38 cellular contexts compared by ENCODE assay signal in genomic region chr3:187619461-187619860, GRCh38. TPM values are rescaled to one million over a fixed set of nuclear protein-coding genes. Genes with fewer than 3 reads are reported as not detected.
"Had no signal": no experiment of that assay in that cellular context is flagged by ENCODE, and none has a peak within 500 bp of the region (broad histone marks: within the 10 kb centered on the region; RNA-seq: fewer than 3 reads in every experiment).

No MANE protein-coding gene starts in this region.

- H3K9me3 ChIP-seq: adrenal gland, body of pancreas, breast epithelium had no signal

- H3K36me3 ChIP-seq: adrenal gland, brain microvascular endothelial cell, breast epithelium, WERI-Rb-1 had no signal

- H3K9me3 Mint-ChIP-seq: activated CD4-positive, alpha-beta memory T cell treated with anti-CD3 and anti-CD28 coated beads, Interleukin-2, amount 10 ng/mL, durations not matched to agents 7 days and 5 days; activated CD4-positive, alpha-beta T cell treated with anti-CD3 and anti-CD28 coated beads, Interleukin-2, amount 10 ng/mL, durations not matched to agents 7 days and 5 days; activated naive CD4-positive, alpha-beta T cell treated with anti-CD3 and anti-CD28 coated beads for 36 hours; activated naive CD4-positive, alpha-beta T cell treated with anti-CD3 and anti-CD28 coated beads, Interleukin-2, amount 50 U/mL, for 72 hours; activated naive CD8-positive, alpha-beta T cell treated with anti-CD3 and anti-CD28 coated beads for 36 hours; activated T-cell treated with anti-CD3 and anti-CD28 coated beads, Interleukin-2, amount 50 U/mL, for 24 hours; activated T-helper 2 cell treated with anti-CD3 and anti-CD28 coated beads, Interferon-gamma antibody, Interleukin-2, Interleukin-4, amounts not matched to agents 10 μg/mL and 5 μg/mL and 100 μg/mL, durations not matched to agents 14 hours and 24 hours and 36 hours; T-helper 1 cell treated with Interleukin-12 subunit alpha and Interleukin-12 subunit beta and Interleukin-4 antibody, amounts not matched to agents 30 μg/mL and 1 μg/mL, for 36 hours; T-helper 2 cell treated with Interferon-gamma antibody and Interleukin-4, amounts not matched to agents 5 μg/mL and 100 μg/mL, for 36 hours; WTC11 had no signal

- ATAC-seq: activated CD4-positive, alpha-beta T cell treated with anti-CD3 and anti-CD28 coated beads for 36 hours; activated CD4-positive, CD25-positive, alpha-beta regulatory T cell treated with anti-CD3 and anti-CD28 coated beads, Interleukin-2, amount 50 U/mL, for 24 hours; activated CD8-positive, alpha-beta memory T cell treated with anti-CD3 and anti-CD28 coated beads, Interleukin-2, amount 10 ng/mL, durations not matched to agents 7 days and 5 days; activated CD8-positive, alpha-beta T cell treated with anti-CD3 and anti-CD28 coated beads, Interleukin-2, amount 10 ng/mL, durations not matched to agents 7 days and 5 days; activated naive CD4-positive, alpha-beta T cell treated with anti-CD3 and anti-CD28 coated beads, Interleukin-2, amount 50 U/mL, for 72 hours; body of pancreas had no signal

- H3K27ac ChIP-seq: adrenal gland, body of pancreas, brain microvascular endothelial cell, WERI-Rb-1 had no signal

- FAIRE-seq: astrocyte, TTC549 had no signal

- H3K4me1 Mint-ChIP-seq: activated CD4-positive, alpha-beta memory T cell treated with anti-CD3 and anti-CD28 coated beads, Interleukin-2, amount 10 ng/mL, durations not matched to agents 7 days and 5 days; activated CD4-positive, alpha-beta T cell treated with anti-CD3 and anti-CD28 coated beads for 36 hours; activated CD4-positive, alpha-beta T cell treated with anti-CD3 and anti-CD28 coated beads, Interleukin-2, amount 10 ng/mL, durations not matched to agents 7 days and 5 days had no signal

- DNase-seq: activated CD4-positive, alpha-beta memory T cell treated with anti-CD3 and anti-CD28 coated beads, Interleukin-2, amount 10 ng/mL, durations not matched to agents 7 days and 5 days; activated CD4-positive, alpha-beta T cell treated with anti-CD3 and anti-CD28 coated beads for 1 hour; activated CD4-positive, alpha-beta T cell treated with anti-CD3 and anti-CD28 coated beads for 36 hours; activated CD4-positive, alpha-beta T cell treated with anti-CD3 and anti-CD28 coated beads for 48 hours; activated CD4-positive, alpha-beta T cell treated with anti-CD3 and anti-CD28 coated beads, Interleukin-2, amount 10 ng/mL, durations not matched to agents 7 days and 5 days; activated CD4-positive, alpha-beta T cell treated with anti-CD3 and anti-CD28 coated beads, Interleukin-2, amount 50 U/mL, for 48 hours; activated CD4-positive, CD25-positive, alpha-beta regulatory T cell; activated CD8-positive, alpha-beta memory T cell treated with anti-CD3 and anti-CD28 coated beads for 24 hours; activated CD8-positive, alpha-beta memory T cell treated with anti-CD3 and anti-CD28 coated beads, Interleukin-2, amount 10 ng/mL, durations not matched to agents 7 days and 5 days; activated CD8-positive, alpha-beta memory T cell treated with anti-CD3 and anti-CD28 coated beads, Interleukin-2, amount 50 U/mL, for 48 hours; activated CD8-positive, alpha-beta T cell treated with anti-CD3 and anti-CD28 coated beads, Interleukin-2, amount 10 ng/mL, durations not matched to agents 7 days and 5 days; activated effector memory CD4-positive, alpha-beta T cell treated with Interleukin-2 at 50 U/mL for 16 hours; activated gamma-delta T cell; activated naive CD4-positive, alpha-beta T cell treated with anti-CD3 and anti-CD28 coated beads for 36 hours; activated naive CD4-positive, alpha-beta T cell treated with anti-CD3 and anti-CD28 coated beads, Interleukin-2, amount 50 U/mL, for 16 hours; activated naive CD8-positive, alpha-beta T cell treated with anti-CD3 and anti-CD28 coated beads for 36 hours; activated T-cell treated with anti-CD3 and anti-CD28 coated beads, Interleukin-2, amount 50 U/mL, for 24 hours; activated T-cell treated with anti-CD3 and anti-CD28 coated beads, Interleukin-2, amount 50 U/mL, for 48 hours; adrenal gland; amniotic stem cell; aorta; body of pancreas; brain microvascular endothelial cell; central memory CD4-positive, alpha-beta T cell; T-helper 1 cell; T-helper 2 cell; T-helper 9 cell; WERI-Rb-1 had no signal

- H3K4me1 ChIP-seq: adrenal gland, body of pancreas, breast epithelium had no signal

- H3K4me3 ChIP-seq: adrenal gland, body of pancreas, breast epithelium had no signal

- H3K36me3 Mint-ChIP-seq: activated CD8-positive, alpha-beta memory T cell treated with anti-CD3 and anti-CD28 coated beads, Interleukin-2, amount 10 ng/mL, durations not matched to agents 7 days and 5 days; activated naive CD4-positive, alpha-beta T cell treated with anti-CD3 and anti-CD28 coated beads, Interleukin-2, amount 50 U/mL, for 72 hours; activated naive CD8-positive, alpha-beta T cell treated with anti-CD3 and anti-CD28 coated beads for 36 hours; WTC11 had no signal

- H3K27ac Mint-ChIP-seq: activated CD4-positive, alpha-beta memory T cell treated with anti-CD3 and anti-CD28 coated beads, Interleukin-2, amount 10 ng/mL, durations not matched to agents 7 days and 5 days; activated CD4-positive, alpha-beta T cell treated with anti-CD3 and anti-CD28 coated beads for 36 hours; activated CD4-positive, alpha-beta T cell treated with anti-CD3 and anti-CD28 coated beads, Interleukin-2, amount 10 ng/mL, durations not matched to agents 7 days and 5 days; activated CD8-positive, alpha-beta memory T cell treated with anti-CD3 and anti-CD28 coated beads, Interleukin-2, amount 10 ng/mL, durations not matched to agents 7 days and 5 days; activated CD8-positive, alpha-beta T cell treated with anti-CD3 and anti-CD28 coated beads, Interleukin-2, amount 10 ng/mL, durations not matched to agents 7 days and 5 days; activated naive CD4-positive, alpha-beta T cell treated with anti-CD3 and anti-CD28 coated beads for 36 hours; activated naive CD4-positive, alpha-beta T cell treated with anti-CD3 and anti-CD28 coated beads, Interleukin-2, amount 50 U/mL, for 72 hours; activated naive CD8-positive, alpha-beta T cell treated with anti-CD3 and anti-CD28 coated beads for 36 hours; activated T-cell treated with anti-CD3 and anti-CD28 coated beads, Interleukin-2, amount 50 U/mL, for 24 hours; activated T-helper 2 cell treated with anti-CD3 and anti-CD28 coated beads, Interferon-gamma antibody, Interleukin-2, Interleukin-4, amounts not matched to agents 10 μg/mL and 5 μg/mL and 100 μg/mL, durations not matched to agents 14 hours and 24 hours and 36 hours; T-helper 1 cell treated with Interleukin-12 subunit alpha and Interleukin-12 subunit beta and Interleukin-4 antibody, amounts not matched to agents 30 μg/mL and 1 μg/mL, for 36 hours; T-helper 2 cell treated with Interferon-gamma antibody and Interleukin-4, amounts not matched to agents 5 μg/mL and 100 μg/mL, for 36 hours; WTC11 had no signal

- H3K4me3 Mint-ChIP-seq: activated CD4-positive, alpha-beta memory T cell treated with anti-CD3 and anti-CD28 coated beads, Interleukin-2, amount 10 ng/mL, durations not matched to agents 7 days and 5 days; activated CD4-positive, alpha-beta T cell treated with anti-CD3 and anti-CD28 coated beads for 36 hours; activated CD4-positive, alpha-beta T cell treated with anti-CD3 and anti-CD28 coated beads, Interleukin-2, amount 10 ng/mL, durations not matched to agents 7 days and 5 days; activated CD8-positive, alpha-beta memory T cell treated with anti-CD3 and anti-CD28 coated beads, Interleukin-2, amount 10 ng/mL, durations not matched to agents 7 days and 5 days; activated CD8-positive, alpha-beta T cell treated with anti-CD3 and anti-CD28 coated beads, Interleukin-2, amount 10 ng/mL, durations not matched to agents 7 days and 5 days; activated naive CD4-positive, alpha-beta T cell treated with anti-CD3 and anti-CD28 coated beads for 36 hours; activated naive CD8-positive, alpha-beta T cell treated with anti-CD3 and anti-CD28 coated beads for 36 hours; activated T-cell treated with anti-CD3 and anti-CD28 coated beads, Interleukin-2, amount 50 U/mL, for 24 hours; T-helper 1 cell treated with Interleukin-12 subunit alpha and Interleukin-12 subunit beta and Interleukin-4 antibody, amounts not matched to agents 30 μg/mL and 1 μg/mL, for 36 hours; T-helper 2 cell treated with Interferon-gamma antibody and Interleukin-4, amounts not matched to agents 5 μg/mL and 100 μg/mL, for 36 hours had no signal

- H3K27me3 ChIP-seq: adrenal gland, body of pancreas, brain microvascular endothelial cell, breast epithelium had no signal

RNA-seq across cellular contexts. Expression of gene SST, which starts 50.7 kb away (rescaled TPM):
- total RNA-seq: activated CD4-positive, alpha-beta memory T cell treated with anti-CD3 and anti-CD28 coated beads, Interleukin-2, amount 10 ng/mL, durations not matched to agents 7 days and 5 days; activated CD4-positive, alpha-beta T cell treated with anti-CD3 and anti-CD28 coated beads for 36 hours; activated CD4-positive, alpha-beta T cell treated with anti-CD3 and anti-CD28 coated beads, Interleukin-2, amount 10 ng/mL, durations not matched to agents 7 days and 5 days; activated CD8-positive, alpha-beta memory T cell treated with anti-CD3 and anti-CD28 coated beads, Interleukin-2, amount 10 ng/mL, durations not matched to agents 7 days and 5 days; activated CD8-positive, alpha-beta T cell treated with anti-CD3 and anti-CD28 coated beads, Interleukin-2, amount 10 ng/mL, durations not matched to agents 7 days and 5 days; activated naive CD4-positive, alpha-beta T cell treated with anti-CD3 and anti-CD28 coated beads for 36 hours; activated naive CD4-positive, alpha-beta T cell treated with anti-CD3 and anti-CD28 coated beads, Interleukin-2, amount 50 U/mL, for 72 hours; activated naive CD8-positive, alpha-beta T cell treated with anti-CD3 and anti-CD28 coated beads for 36 hours; activated T-helper 2 cell treated with anti-CD3 and anti-CD28 coated beads, Interferon-gamma antibody, Interleukin-2, Interleukin-4, amounts not matched to agents 10 μg/mL and 5 μg/mL and 100 μg/mL, durations not matched to agents 14 hours and 24 hours and 36 hours; aorta; breast epithelium; cardiac septum had no signal
